14 cellular contexts compared by ENCODE assay signal in the genomic region with DNA sequence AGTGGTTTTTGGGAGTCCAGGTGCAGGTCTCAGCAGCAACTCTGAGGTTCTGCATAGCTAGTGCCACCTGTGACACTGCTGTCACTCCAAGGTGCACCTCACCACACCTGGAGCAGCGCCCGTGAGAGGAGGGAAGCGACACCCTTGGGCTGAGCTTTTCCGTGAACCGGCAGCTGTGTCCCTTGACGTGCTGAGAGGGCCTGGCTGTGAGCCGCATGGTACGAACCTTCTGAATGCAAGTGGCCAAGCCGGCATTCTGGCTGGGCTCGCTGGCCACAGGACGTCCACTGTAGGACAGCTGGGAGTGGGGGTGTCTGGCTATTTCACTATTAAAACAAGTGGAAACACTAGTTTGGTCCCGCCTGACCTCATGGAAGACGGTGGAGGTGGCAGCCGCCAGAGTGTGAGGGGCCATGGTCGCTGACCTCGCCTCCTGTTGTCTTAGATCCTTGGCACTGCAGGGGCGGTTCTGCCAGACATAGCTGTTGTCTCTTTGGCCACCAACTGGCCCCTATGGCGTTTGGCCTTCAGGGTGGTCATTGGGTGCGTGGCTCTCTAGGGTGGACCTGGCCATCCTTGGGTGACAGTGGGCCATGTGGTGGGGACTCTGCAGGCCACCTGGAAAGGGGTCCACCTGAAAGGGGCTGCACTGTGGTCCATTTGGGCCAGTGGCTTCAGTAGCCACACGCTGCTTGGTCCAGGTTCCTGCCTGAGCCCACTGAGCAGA. TPM values are rescaled to one million over a fixed set of nuclear protein-coding genes. Genes with fewer than 3 reads are reported as not detected.
DNase-seq lines count a peak whose midpoint lies in the region; ATAC-seq, FAIRE-seq and TF ChIP-seq lines count a peak whose summit lies in the region.
"Had no signal": no experiment of that assay in that cellular context is flagged by ENCODE, and none has a peak within 500 bp of the region (broad histone marks: within the 10 kb centered on the region; RNA-seq: fewer than 3 reads in every experiment).

No MANE protein-coding gene starts in this region.

- no peak overlapping the region for H3K4me3 Mint-ChIP-seq in T-helper 1 cell treated with Interleukin-12 subunit alpha and Interleukin-12 subunit beta and Interleukin-4 antibody, amounts not matched to agents 30 μg/mL and 1 μg/mL, for 36 hours

- H3K9me1 ChIP-seq in K562 (ENCODE audit: control insufficient read depth, insufficient read depth, low read length) = peaks cover 4% of the 10 kb centered on the region

- no peaks in the 10 kb centered on the region for H3K36me3 ChIP-seq in K562 (ENCODE audit: control insufficient read depth, insufficient read depth, low read length)
- H3K36me3 ChIP-seq in osteoblast (ENCODE audit: insufficient read depth, low read length) = no peaks in the 10 kb centered on the region
- H3K36me3 ChIP-seq: ovary, vagina had no signal

- H3K9ac ChIP-seq in K562 (ENCODE audit: insufficient read depth in 1 of 2, low read depth in 2 of 2, low read length in 2 of 2) = peak overlapping the region in 1 of 2 experiments; percentile 58; a peak in 2 of 4 replicates

- CTCF ChIA-PET in K562 (lab: Yijun Ruan, JAX; ENCODE audit: low intra/inter-chr PET ratio) = no interaction called here

- H3K79me2 ChIP-seq in K562 (ENCODE audit: control insufficient read depth, insufficient read depth, low read length) (peaks cover 31% of the 10 kb centered on the region), osteoblast (ENCODE audit: insufficient read depth, low read length) (peaks cover 75% of the 10 kb centered on the region)

- TF ChIP-seq CTCF in K562 (IDR thresholded peaks at IDR 0.05 in 2 of 3, conservative IDR thresholded peaks at IDR 0.05 in 1 of 3; ENCODE audit: insufficient read depth in 2 of 3, low read depth in 1 of 3, low read length in 3 of 3) (no peak), osteoblast (IDR thresholded peaks at IDR 0.05; ENCODE audit: extremely low read depth, low read depth, low read length) (no peak)

- H3K4me3 ChIP-seq in K562 (no peak overlapping the region), osteoblast (ENCODE audit: insufficient read depth, low read length) (no peak overlapping the region)
- H3K4me3 ChIP-seq: lung, ovary, vagina had no signal

- H3K27ac ChIP-seq in K562 (ENCODE audit: extremely low read depth, low read depth, low read length) = peak overlapping the region; percentile 69; the same call in 1 of the 3 replicates
- H3K27ac ChIP-seq in osteoblast (ENCODE audit: low read depth, low read length) = no peak overlapping the region
- H3K27ac ChIP-seq: ovary, vagina had no signal

- H4K20me1 ChIP-seq in K562 (replicated peaks; ENCODE audit: control insufficient read depth, insufficient read depth, low read length) (no peaks in the 10 kb centered on the region), osteoblast (ENCODE audit: insufficient read depth, low read length) (peaks cover 69% of the 10 kb centered on the region)

- ATAC-seq in GM18867 (IDR thresholded peaks at IDR 0.05; ENCODE audit: unreplicated experiment) (peak; percentile 8), K562 (no peak), GM19395 (IDR thresholded peaks at IDR 0.05; ENCODE audit: unreplicated experiment) (no peak), GM18858 (IDR thresholded peaks at IDR 0.05; ENCODE audit: unreplicated experiment) (no peak)

- H3K27ac Mint-ChIP-seq in T-helper 1 cell treated with Interleukin-12 subunit alpha and Interleukin-12 subunit beta and Interleukin-4 antibody, amounts not matched to agents 30 μg/mL and 1 μg/mL, for 36 hours = peak overlapping the region; percentile 86

- no TSS peak for BruUV-seq in K562 (replicated peaks; lab: Mats Ljungman, UMichigan)

- no peak overlapping the region for H3K4me2 ChIP-seq in K562 (ENCODE audit: insufficient read depth, low read length)
- H3K4me2 ChIP-seq in osteoblast (ENCODE audit: insufficient read depth, low read length) = no peak overlapping the region

- TF ChIP-seq EP300 in K562 (IDR thresholded peaks at IDR 0.05; ENCODE audit: low read length) = no peak

- no peak for TF ChIP-seq POLR2A in K562 (conservative IDR thresholded peaks at IDR 0.05)

- POLR2A ChIA-PET in K562 (lab: Yijun Ruan, JAX) = interaction anchor here (1.3 to 2.2 kb wide), 3 partner anchors 8 to 21 kb away, joined by 4 to 9 read pairs (median 5); no protein-coding TSS in a partner anchor

- in situ Hi-C loops in K562 (cut with MboI) = no loop called here

- no peak for FAIRE-seq in K562 (lab: Jason Lieb, UNC)

- peaks cover 16% of the 10 kb centered on the region for H3K4me1 Mint-ChIP-seq in T-helper 1 cell treated with Interleukin-12 subunit alpha and Interleukin-12 subunit beta and Interleukin-4 antibody, amounts not matched to agents 30 μg/mL and 1 μg/mL, for 36 hours (ENCODE audit: low read depth)

- intact Hi-C loops in K562 (cut with micrococcal nuclease) = no loop called here

- TF ChIP-seq RAD21 in K562 (CRISPR knock-in tag; conservative IDR thresholded peaks at IDR 0.05 in 1 of 2, IDR thresholded peaks at IDR 0.05 in 1 of 2) = no peak

- H3K4me1 ChIP-seq in K562 (replicated peaks in 1 of 2; ENCODE audit: control insufficient read depth in 2 of 2, insufficient read depth in 2 of 2, low read length in 2 of 2) (peaks cover 20 to 66% of the 10 kb centered on the region in 2 experiments), osteoblast (ENCODE audit: insufficient read depth, low read length) (no peaks in the 10 kb centered on the region)

- H3K9me3 ChIP-seq in K562 (replicated peaks; ENCODE audit: control insufficient read depth, insufficient read depth, low read depth, low read length) (no peaks in the 10 kb centered on the region), osteoblast (ENCODE audit: low read depth, low read length) (no peaks in the 10 kb centered on the region)
- H3K9me3 ChIP-seq: ovary, vagina had no signal

- no peaks in the 10 kb centered on the region for H3K36me3 Mint-ChIP-seq in T-helper 1 cell treated with Interleukin-12 subunit alpha and Interleukin-12 subunit beta and Interleukin-4 antibody, amounts not matched to agents 30 μg/mL and 1 μg/mL, for 36 hours (ENCODE audit: low read depth)

- DNase-seq in T-helper 1 cell (no peak), K562 (ENCODE audit: extremely low read depth in 1 of 4, low spot score in 3 of 4) (peak in 1 of 4 experiments; percentile 3), osteoblast (ENCODE audit: insufficient read length, low spot score, missing footprints) (peak; percentile 66), SW480 (ENCODE audit: low spot score) (no peak)
- DNase-seq: ACHN; stimulated activated CD8-positive, alpha-beta memory T cell treated with anti-CD3 and anti-CD28 coated beads, Interleukin-4, amount 100 ng/mL, for 48 hours had no signal

- no peak overlapping the region for H2AFZ ChIP-seq in K562 (ENCODE audit: low read depth, low read length)
- H2AFZ ChIP-seq in osteoblast (ENCODE audit: low read length) = no peak overlapping the region

- H3K9me3 Mint-ChIP-seq in T-helper 1 cell treated with Interleukin-12 subunit alpha and Interleukin-12 subunit beta and Interleukin-4 antibody, amounts not matched to agents 30 μg/mL and 1 μg/mL, for 36 hours = no peaks in the 10 kb centered on the region
- H3K9me3 Mint-ChIP-seq: activated CD4-positive, alpha-beta memory T cell treated with anti-CD3 and anti-CD28 coated beads, Interleukin-2, amount 10 ng/mL, durations not matched to agents 7 days and 5 days had no signal

- no peaks in the 10 kb centered on the region for H3K27me3 ChIP-seq in K562 (ENCODE audit: control insufficient read depth in 2 of 2, insufficient read depth in 2 of 2, low read length in 2 of 2)
- H3K27me3 ChIP-seq in osteoblast (ENCODE audit: insufficient read depth, low read length) = no peaks in the 10 kb centered on the region
- H3K27me3 ChIP-seq: ovary, vagina had no signal

- H3K27me3 Mint-ChIP-seq in T-helper 1 cell treated with Interleukin-12 subunit alpha and Interleukin-12 subunit beta and Interleukin-4 antibody, amounts not matched to agents 30 μg/mL and 1 μg/mL, for 36 hours (ENCODE audit: low read depth) = no peaks in the 10 kb centered on the region
- H3K27me3 Mint-ChIP-seq: activated CD4-positive, alpha-beta memory T cell treated with anti-CD3 and anti-CD28 coated beads, Interleukin-2, amount 10 ng/mL, durations not matched to agents 7 days and 5 days had no signal

- WGBS in K562 (ENCODE audit: insufficient coverage, low coverage, missing lambda C conversion rate) = 80% methylated on average over 15 of the region's 20 CpGs

TF ChIP-seq in K562, 482 proteins besides CTCF, POLR2A, EP300 and RAD21 (continues in another document):
- TF ChIP-seq, protein P1, sequence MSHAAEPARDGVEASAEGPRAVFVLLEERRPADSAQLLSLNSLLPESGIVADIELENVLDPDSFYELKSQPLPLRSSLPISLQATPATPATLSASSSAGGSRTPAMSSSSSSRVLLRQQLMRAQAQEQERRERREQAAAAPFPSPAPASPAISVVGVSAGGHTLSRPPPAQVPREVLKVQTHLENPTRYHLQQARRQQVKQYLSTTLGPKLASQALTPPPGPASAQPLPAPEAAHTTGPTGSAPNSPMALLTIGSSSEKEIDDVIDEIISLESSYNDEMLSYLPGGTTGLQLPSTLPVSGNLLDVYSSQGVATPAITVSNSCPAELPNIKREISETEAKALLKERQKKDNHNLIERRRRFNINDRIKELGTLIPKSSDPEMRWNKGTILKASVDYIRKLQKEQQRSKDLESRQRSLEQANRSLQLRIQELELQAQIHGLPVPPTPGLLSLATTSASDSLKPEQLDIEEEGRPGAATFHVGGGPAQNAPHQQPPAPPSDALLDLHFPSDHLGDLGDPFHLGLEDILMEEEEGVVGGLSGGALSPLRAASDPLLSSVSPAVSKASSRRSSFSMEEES (CRISPR knock-in tag; IDR thresholded peaks at IDR 0.05) = no peak
- no peak for TF ChIP-seq ZFP1 (CRISPR knock-in tag; IDR thresholded peaks at IDR 0.05)

RNA-seq across cellular contexts. Expression of a gene that starts 12.9 kb away (rescaled TPM):
- 19.4 and 30.3 TPM in 2 replicates for total RNA-seq in K562 (2011; cell fraction: chromatin; rRNA removed; ENCODE audit: low replicate concordance)
- 11.8 and 18.4 TPM in 2 replicates for total RNA-seq in K562 (2011; cell fraction: nucleolus; rRNA removed)
- 9.5 and 13.8 TPM in 2 replicates for total RNA-seq in K562 (2011; cell fraction: nucleoplasm; rRNA removed)
- 8.8 TPM in 2 replicates for total RNA-seq in K562 (2014; rRNA removed)
- total RNA-seq in K562 (2014; rRNA removed; fragmentation: Illumina TruSeq; extraction: Trizol) = 8.6 and 9.4 TPM in 2 replicates
- 9.0 TPM in 2 replicates for total RNA-seq in K562 (2015; rRNA removed; fragmentation: Illumina TruSeq; extraction: Trizol)
- 10.1 and 11.6 TPM in 2 replicates for total RNA-seq in K562 (2021)
- 7.2 and 8.4 TPM in 2 replicates for polyA plus RNA-seq in K562 (2011; rRNA removed)
- polyA plus RNA-seq in K562 (2011; cell fraction: cytosol; rRNA removed) = 6.2 and 7.7 TPM in 2 replicates
- 8.2 and 10.5 TPM in 2 replicates for polyA plus RNA-seq in K562 (2011; cell fraction: nucleus; rRNA removed)
- polyA plus RNA-seq in K562 (2012) = 8.3 and 11.6 TPM in 2 replicates
- polyA plus RNA-seq in K562 (2014; fragmentation: Illumina TruSeq; extraction: Trizol) = 6.5 and 7.7 TPM in 2 replicates
- 1 to 10 TPM in 1 of 2 experiments, under 1 TPM in 1; 0.66 to 1.1 TPM for polyA plus RNA-seq in K562 (2014; fragmentation: Nextera tagmentation; extraction: Ambion mirVana)
- polyA plus RNA-seq in K562 (2014; rRNA removed) = 6.9 and 7.5 TPM in 2 replicates
- 11.0 and 11.2 TPM in 2 replicates for polyA minus RNA-seq in K562 (2011; rRNA and poly(A)+ RNA removed)
- polyA minus RNA-seq in K562 (2011; cell fraction: cytosol; rRNA and poly(A)+ RNA removed) = 7.9 and 8.2 TPM in 2 replicates
- polyA minus RNA-seq in K562 (2011; cell fraction: nucleus; rRNA and poly(A)+ RNA removed) = 11.3 and 16.6 TPM in 2 replicates
- 20.9 and 22.8 TPM in 2 replicates for total RNA-seq in osteoblast
